8 cellular contexts compared by ENCODE assay signal in the genomic region with DNA sequence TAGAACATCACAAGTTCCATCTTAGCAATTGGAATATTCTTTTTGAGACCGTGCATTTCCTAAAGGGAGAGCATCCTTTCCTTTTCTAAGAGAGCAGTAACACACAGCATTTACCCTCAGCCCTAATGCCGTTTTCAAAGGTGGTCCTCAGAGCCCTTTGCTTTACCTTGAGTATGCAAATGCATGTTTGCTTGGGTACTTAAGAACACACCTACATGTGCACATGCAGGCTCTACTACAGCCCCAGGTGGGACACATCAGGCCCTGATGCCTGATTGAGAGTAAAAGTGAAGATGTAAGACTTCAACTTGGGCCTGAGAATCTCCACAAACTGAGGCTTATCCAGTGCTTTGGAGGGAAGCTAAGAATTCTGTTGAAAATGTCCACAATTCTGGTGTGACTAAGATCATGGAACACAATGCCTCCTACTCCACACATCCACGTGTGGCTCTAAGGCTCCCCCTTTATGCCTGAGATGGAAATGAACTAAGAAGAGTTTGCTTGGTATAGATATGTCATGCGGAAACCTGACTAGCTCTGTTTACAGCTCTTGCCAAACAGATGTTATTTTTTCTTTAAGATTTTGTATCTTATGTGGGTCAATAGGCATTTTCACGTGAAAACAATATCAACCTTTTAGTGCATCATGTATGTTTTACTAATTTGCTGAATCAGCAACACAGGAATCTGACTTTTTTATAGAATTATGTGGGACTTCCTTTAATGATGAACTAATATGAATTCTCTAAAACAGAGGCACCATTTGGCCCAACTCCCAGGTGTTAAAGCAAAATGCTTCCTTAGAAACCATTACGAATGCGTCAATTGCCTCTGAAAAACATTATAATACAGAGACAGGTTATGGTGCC. TPM values are rescaled to one million over a fixed set of nuclear protein-coding genes. Genes with fewer than 3 reads are reported as not detected.
A peak's percentile ranks its signal among the peaks of the same experiment; 100 is the strongest.
DNase-seq lines count a peak whose midpoint lies in the region; ATAC-seq and TF ChIP-seq lines count a peak whose summit lies in the region.

No MANE protein-coding gene starts in this region.

- TF ChIP-seq POLR2A in spleen (IDR thresholded peaks at IDR 0.05) (no peak), GM18505 (IDR thresholded peaks at IDR 0.05; ENCODE audit: borderline replicate concordance, extremely low read depth, insufficient read depth, insufficient read length) (no peak)

- H3K4me1 ChIP-seq in psoas muscle (peaks cover 10% of the 10 kb centered on the region), spleen (no peaks in the 10 kb centered on the region)

- ATAC-seq in psoas muscle (peak in 3 of 4 donors; percentile 50 to 60 (median 54)), GM18505 (IDR thresholded peaks at IDR 0.05; ENCODE audit: unreplicated experiment) (no peak), GM18511 (IDR thresholded peaks at IDR 0.05; ENCODE audit: unreplicated experiment) (no peak)

- DNase-seq in NCI-H226 (peak; percentile 29), dermis microvascular lymphatic vessel endothelial cell (ENCODE audit: low read depth in 2 of 2) (peak; percentile 50 to 65), psoas muscle (no peak), spleen (no peak), OCI-M2 (lab: John Stamatoyannopoulos, UW; ENCODE audit: unreplicated experiment) (no peak)

- H3K27ac ChIP-seq in psoas muscle = no peak overlapping the region
- H3K27ac ChIP-seq in spleen = no peak overlapping the region

- intact Hi-C loops in psoas muscle (cut with DNase I) (loop anchor here in 1 of 2 donors (10.0 kb wide), 1 partner anchor 63 kb away; no protein-coding TSS in a partner anchor), spleen (cut with DNase I; ENCODE audit: low total_unique reads) (no loop called here)

- 71 to 76% (median 73%) methylated on average over 7 of the region's 7 CpGs for WGBS in psoas muscle, 3 donors
- 76 to 90% (median 80%) methylated on average over 7 of the region's 7 CpGs for WGBS in spleen, 5 donors

- H3K9me3 ChIP-seq in psoas muscle (no peaks in the 10 kb centered on the region), spleen (no peaks in the 10 kb centered on the region)

- H3K4me3 ChIP-seq in psoas muscle (no peak overlapping the region), spleen (no peak overlapping the region)

- H3K36me3 ChIP-seq in psoas muscle (ENCODE audit: insufficient read depth in 1 of 2, low read depth in 1 of 2) = no peaks in the 10 kb centered on the region
- no peaks in the 10 kb centered on the region for H3K36me3 ChIP-seq in spleen

- H3K27me3 ChIP-seq in psoas muscle (ENCODE audit: insufficient read depth in 3 of 3, low read length in 2 of 3) (no peaks in the 10 kb centered on the region), spleen (replicated peaks in 1 of 7) (no peaks in the 10 kb centered on the region)

- TF ChIP-seq CTCF in GM12872 (IDR thresholded peaks at IDR 0.05; ENCODE audit: insufficient read depth, low read depth, low read length) = peak; percentile 32; the same call in 1 of the 3 replicates
- peak; percentile 28 for TF ChIP-seq CTCF in psoas muscle (IDR thresholded peaks at IDR 0.05)
- TF ChIP-seq CTCF in spleen (IDR thresholded peaks at IDR 0.05 in 8 of 11, conservative IDR thresholded peaks at IDR 0.05 in 3 of 11) = peak in 2 of 11 experiments; percentile 13 to 21

RNA-seq across cellular contexts. Expression of a gene that starts 48.9 kb away (rescaled TPM):
- total RNA-seq in dermis microvascular lymphatic vessel endothelial cell = 5.9 and 10.2 TPM in 2 replicates
- total RNA-seq in psoas muscle = 10 to 100 TPM; 15.8 to 18.7 (median 16.3) TPM
- 10 to 100 TPM; 13.2 to 20.3 (median 19.0) TPM for polyA plus RNA-seq in psoas muscle
- 10 to 100 TPM; 16.8 to 32.0 (median 23.0) TPM for total RNA-seq in spleen
- polyA plus RNA-seq in spleen = 10 to 100 TPM; 10.0 to 18.3 (median 14.5) TPM

Comparison
In these comparisons a context has a peak if more than half of its experiments do, and no peak if none do; other contexts are left out.
1. DNase-seq: peak in NCI-H226 (single experiment) and dermis microvascular lymphatic vessel endothelial cell (2 of 2); none in psoas muscle (0 of 2), spleen (single experiment) and OCI-M2 (single experiment).
2. ATAC-seq: peak in psoas muscle (3 of 4); none in GM18505 (single experiment) and GM18511 (single experiment).